In the genomic region with DNA sequence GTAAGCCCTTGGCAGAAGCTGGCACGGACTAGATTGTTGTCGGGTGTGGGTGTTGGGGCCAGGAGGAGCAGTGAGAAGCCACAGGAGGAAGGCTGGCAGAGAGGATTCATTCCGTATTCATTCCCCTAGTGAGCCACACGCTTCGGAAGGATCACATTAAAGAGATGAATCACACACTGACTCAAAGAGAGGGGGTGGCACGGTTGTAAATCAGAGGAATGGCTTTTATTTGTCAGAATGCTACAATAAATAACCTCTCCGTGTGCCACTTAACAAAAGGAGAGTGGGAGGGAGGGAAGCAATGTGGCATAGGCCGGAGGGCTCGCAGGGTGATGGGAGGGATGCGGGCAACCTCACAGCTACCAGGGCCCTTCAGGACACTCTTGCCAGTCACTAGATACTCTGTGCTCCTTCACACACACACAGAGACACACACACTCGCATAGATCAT, we compare ENCODE assay signal across 10 cellular contexts.
DNase-seq lines count a peak whose midpoint lies in the region; ATAC-seq and TF ChIP-seq lines count a peak whose summit lies in the region.
"Had no signal": no experiment of that assay in that cellular context is flagged by ENCODE, and none has a peak within 500 bp of the region (broad histone marks: within the 10 kb centered on the region; RNA-seq: fewer than 3 reads in every experiment).

No MANE protein-coding gene starts in this region.

- no peak overlapping the region for H3K14ac ChIP-seq in H9 (ENCODE audit: insufficient read depth, low read length)

- POLR2A ChIA-PET in activated CD4-positive, alpha-beta T cell treated with anti-CD3 and anti-CD28 coated beads for 36 hours (lab: Charles Lee) = interaction anchor here (0.6 kb wide), 1 partner anchor 18 kb away, joined by 6 read pairs; no protein-coding TSS in a partner anchor

- peaks cover 35% of the 10 kb centered on the region for H3K4me1 Mint-ChIP-seq in activated CD4-positive, alpha-beta T cell treated with anti-CD3 and anti-CD28 coated beads for 36 hours
- peaks cover 37% of the 10 kb centered on the region for H3K4me1 Mint-ChIP-seq in activated T-cell treated with anti-CD3 and anti-CD28 coated beads, Interleukin-2, amount 50 U/mL, for 24 hours (ENCODE audit: low read depth)
- H3K4me1 Mint-ChIP-seq in immature natural killer cell (peaks cover 23 to 46% of the 10 kb centered on the region in 2 donors), H9 (peaks cover 17 to 22% of the 10 kb centered on the region in 2 experiments)

- H3K79me1 ChIP-seq in H9 (ENCODE audit: insufficient read depth, low read depth, low read length, poor library complexity, severe bottlenecking) = no peaks in the 10 kb centered on the region

- no peak overlapping the region for H3K27ac ChIP-seq in H9 (ENCODE audit: insufficient read length, low read depth, low read length)

- no peak overlapping the region for H2AFZ ChIP-seq in H9 (ENCODE audit: low read length)

- peak overlapping the region; percentile 64 for H3K4me3 Mint-ChIP-seq in activated CD4-positive, alpha-beta T cell treated with anti-CD3 and anti-CD28 coated beads for 36 hours
- peak overlapping the region; percentile 39 for H3K4me3 Mint-ChIP-seq in activated T-cell treated with anti-CD3 and anti-CD28 coated beads, Interleukin-2, amount 50 U/mL, for 24 hours
- H3K4me3 Mint-ChIP-seq in immature natural killer cell (peak overlapping the region in 4 of 5 donors; percentile 18 to 66 (median 37)), H9 (peak overlapping the region in 1 of 2 experiments; percentile 46; a peak in 1 of 5 replicates)
- H3K4me3 Mint-ChIP-seq: CD4-positive, CD25-positive, alpha-beta regulatory T cell; IgD-negative memory B cell had no signal

- H3K79me2 ChIP-seq in H9 (ENCODE audit: insufficient read depth, low read length) = no peaks in the 10 kb centered on the region

- H3K4ac ChIP-seq in H9 (ENCODE audit: low read depth, low read length) = no peak overlapping the region

- H2BK5ac ChIP-seq in H9 (ENCODE audit: insufficient read length, low read length) = no peak overlapping the region

- no peak overlapping the region for H4K91ac ChIP-seq in H9 (ENCODE audit: insufficient read length, low read depth, low read length)

- peak overlapping the region; percentile 86 for H3K27ac Mint-ChIP-seq in activated CD4-positive, alpha-beta T cell treated with anti-CD3 and anti-CD28 coated beads for 36 hours
- peak overlapping the region; percentile 86 for H3K27ac Mint-ChIP-seq in activated T-cell treated with anti-CD3 and anti-CD28 coated beads, Interleukin-2, amount 50 U/mL, for 24 hours
- H3K27ac Mint-ChIP-seq in immature natural killer cell (peak overlapping the region in 5 of 6 donors; percentile 7 to 68 (median 49)), H9 (no peak overlapping the region; a peak in 1 of 7 replicates)
- H3K27ac Mint-ChIP-seq: CD4-positive, CD25-positive, alpha-beta regulatory T cell had no signal

- peak; percentile 78 for DNase-seq in activated CD4-positive, alpha-beta T cell treated with anti-CD3 and anti-CD28 coated beads for 36 hours
- DNase-seq in activated CD4-positive, alpha-beta T cell treated with anti-CD3 and anti-CD28 coated beads for 1 hour = no peak
- DNase-seq in activated T-cell treated with anti-CD3 and anti-CD28 coated beads, Interleukin-2, amount 50 U/mL, for 24 hours = peak; percentile 61
- DNase-seq in immature natural killer cell = no peak
- DNase-seq in stromal cell of bone marrow (ENCODE audit: low read depth) = peak; percentile 84
- no peak for DNase-seq in cardiac septum (ENCODE audit: low spot score)
- no peak for DNase-seq in H9
- DNase-seq: CD4-positive, CD25-positive, alpha-beta regulatory T cell had no signal

- no peak overlapping the region for H3T11ph ChIP-seq in H9 (ENCODE audit: low read length)

- peaks cover 3% of the 10 kb centered on the region for H3K9me3 Mint-ChIP-seq in activated CD4-positive, alpha-beta T cell treated with anti-CD3 and anti-CD28 coated beads for 36 hours (ENCODE audit: low read depth)
- H3K9me3 Mint-ChIP-seq in activated T-cell treated with anti-CD3 and anti-CD28 coated beads, Interleukin-2, amount 50 U/mL, for 24 hours = no peaks in the 10 kb centered on the region
- no peaks in the 10 kb centered on the region for H3K9me3 Mint-ChIP-seq in immature natural killer cell
- peaks cover 0 to 5% of the 10 kb centered on the region in 2 experiments; a peak in 2 of 5 replicates for H3K9me3 Mint-ChIP-seq in H9
- H3K9me3 Mint-ChIP-seq: IgD-negative memory B cell had no signal

- H3K23ac ChIP-seq in H9 (ENCODE audit: insufficient read length, low read depth, low read length) = no peak overlapping the region

- no peak overlapping the region for H3K56ac ChIP-seq in H9 (ENCODE audit: insufficient read length, low read depth, low read length)

- H2BK12ac ChIP-seq in H9 (ENCODE audit: insufficient read length, low read depth, low read length) = no peak overlapping the region

- no peak overlapping the region for H3K9ac ChIP-seq in H9 (ENCODE audit: extremely low read depth, insufficient read length, low read length)

- no peak overlapping the region for H3K4me2 ChIP-seq in H9 (ENCODE audit: insufficient read depth, insufficient read length, low read length)

- CTCF ChIA-PET in activated CD4-positive, alpha-beta T cell treated with anti-CD3 and anti-CD28 coated beads for 36 hours (lab: Charles Lee) = interaction anchor here (0.7 kb wide), 1 partner anchor 109 kb away, joined by 3 read pairs; no protein-coding TSS in a partner anchor

- no peak overlapping the region for H2BK20ac ChIP-seq in H9 (ENCODE audit: low read depth, low read length, poor library complexity, severe bottlenecking)

- no peak overlapping the region for H4K8ac ChIP-seq in H9 (replicated peaks; ENCODE audit: insufficient read length, low read depth, low read length)

- no peaks in the 10 kb centered on the region for H3K27me3 ChIP-seq in H9 (ENCODE audit: insufficient read depth, low read length)

- H3K27me3 Mint-ChIP-seq in activated CD4-positive, alpha-beta T cell treated with anti-CD3 and anti-CD28 coated beads for 36 hours = no peaks in the 10 kb centered on the region
- no peaks in the 10 kb centered on the region for H3K27me3 Mint-ChIP-seq in activated T-cell treated with anti-CD3 and anti-CD28 coated beads, Interleukin-2, amount 50 U/mL, for 24 hours
- H3K27me3 Mint-ChIP-seq in immature natural killer cell (ENCODE audit: low read depth in 3 of 3) = no peaks in the 10 kb centered on the region
- no peaks in the 10 kb centered on the region; the same call in 1 of the 2 replicates for H3K27me3 Mint-ChIP-seq in H9 (ENCODE audit: low read depth)
- H3K27me3 Mint-ChIP-seq: IgD-negative memory B cell had no signal

- no peak overlapping the region for H2BK15ac ChIP-seq in H9 (ENCODE audit: low read depth, low read length)

- H2BK120ac ChIP-seq in H9 (ENCODE audit: low read depth, low read length, poor library complexity, severe bottlenecking) = no peak overlapping the region

- intact Hi-C loops in activated CD4-positive, alpha-beta T cell treated with anti-CD3 and anti-CD28 coated beads for 36 hours (cut with DNase I, micrococcal nuclease) = loop anchor here (1.0 to 2.0 kb wide), 7 partner anchors 8 to 144 kb away; no protein-coding TSS in a partner anchor
- intact Hi-C loops in cardiac septum (cut with DNase I) = no loop called here

- ATAC-seq in activated CD4-positive, alpha-beta T cell treated with anti-CD3 and anti-CD28 coated beads for 36 hours = peak; percentile 98
- ATAC-seq in HG02588 (IDR thresholded peaks at IDR 0.05; ENCODE audit: unreplicated experiment) = no peak

- H3K23me2 ChIP-seq in H9 (ENCODE audit: insufficient read length, low read depth, low read length, poor library complexity, severe bottlenecking) = no peaks in the 10 kb centered on the region

- no CpG with 5 or more reads among the region's 11 CpGs for WGBS in H9 (ENCODE audit: extremely low coverage, insufficient read length, low lambda C conversion rate)

- H3K9me3 ChIP-seq in H9 (ENCODE audit: control insufficient read depth, low read depth, low read length) = no peaks in the 10 kb centered on the region

- H3K18ac ChIP-seq in H9 (ENCODE audit: insufficient read length, low read depth, low read length) = no peak overlapping the region

- no peaks in the 10 kb centered on the region for H4K20me1 ChIP-seq in H9 (ENCODE audit: control insufficient read depth, insufficient read depth, insufficient read length)

- H3K36me3 Mint-ChIP-seq in activated CD4-positive, alpha-beta T cell treated with anti-CD3 and anti-CD28 coated beads for 36 hours (ENCODE audit: low read depth) = peaks cover 6% of the 10 kb centered on the region
- H3K36me3 Mint-ChIP-seq in activated T-cell treated with anti-CD3 and anti-CD28 coated beads, Interleukin-2, amount 50 U/mL, for 24 hours (ENCODE audit: low read depth) = peaks cover 2% of the 10 kb centered on the region
- H3K36me3 Mint-ChIP-seq in immature natural killer cell (peaks cover 0 to 4% (median 0%) of the 10 kb centered on the region in 3 donors), H9 (ENCODE audit: insufficient read depth in 1 of 3, low read depth in 3 of 3) (no peaks in the 10 kb centered on the region; a peak in 2 of 7 replicates)

- no peaks in the 10 kb centered on the region for H3K4me1 ChIP-seq in H9 (ENCODE audit: insufficient read depth, low read length)

- TF ChIP-seq CTCF in H9 (conservative IDR thresholded peaks at IDR 0.05) = no peak

- no peak overlapping the region for H4K5ac ChIP-seq in H9 (ENCODE audit: insufficient read length, low read depth, low read length)

- H2AK5ac ChIP-seq in H9 (ENCODE audit: insufficient read length, low read length) = no peak overlapping the region

Comparison
In these comparisons a context has a peak if more than half of its experiments do, and no peak if none do; other contexts are left out.
1. DNase-seq: peak in activated CD4-positive, alpha-beta T cell treated with anti-CD3 and anti-CD28 coated beads for 36 hours (single experiment), activated T-cell treated with anti-CD3 and anti-CD28 coated beads, Interleukin-2, amount 50 U/mL, for 24 hours (single experiment) and stromal cell of bone marrow (single experiment); none in activated CD4-positive, alpha-beta T cell treated with anti-CD3 and anti-CD28 coated beads for 1 hour (single experiment), immature natural killer cell (0 of 3), cardiac septum (single experiment) and H9 (single experiment).
2. H3K27ac Mint-ChIP-seq: peak in activated CD4-positive, alpha-beta T cell treated with anti-CD3 and anti-CD28 coated beads for 36 hours (single experiment), activated T-cell treated with anti-CD3 and anti-CD28 coated beads, Interleukin-2, amount 50 U/mL, for 24 hours (single experiment) and immature natural killer cell (5 of 6); none in H9 (0 of 3).